Comparison of ENCODE assay signal across 9 cellular contexts in genomic region chr1:79079770-79080169, GRCh38.
DNase-seq lines count a peak whose midpoint lies in the region; ATAC-seq, FAIRE-seq and TF ChIP-seq lines count a peak whose summit lies in the region.
"Had no signal": no experiment of that assay in that cellular context is flagged by ENCODE, and none has a peak within 500 bp of the region (broad histone marks: within the 10 kb centered on the region; RNA-seq: fewer than 3 reads in every experiment).

No MANE protein-coding gene starts in this region.

- no peak overlapping the region for H2AFZ ChIP-seq in HepG2 (ENCODE audit: low read length)

- H3K9ac ChIP-seq in liver (ENCODE audit: low read depth in 1 of 2, low read length in 2 of 2) (no peak overlapping the region), HepG2 (ENCODE audit: insufficient read depth, low read depth, low read length) (no peak overlapping the region)

- H3K9me3 Mint-ChIP-seq in activated naive CD4-positive, alpha-beta T cell treated with anti-CD3 and anti-CD28 coated beads, Interleukin-2, amount 10 ng/mL, durations not matched to agents 7 days and 5 days: no peaks in the 10 kb centered on the region

- H3K79me2 ChIP-seq in HepG2 (ENCODE audit: insufficient read depth, low read length): no peaks in the 10 kb centered on the region

- no peaks in the 10 kb centered on the region for H3K4me1 Mint-ChIP-seq in activated naive CD4-positive, alpha-beta T cell treated with anti-CD3 and anti-CD28 coated beads, Interleukin-2, amount 10 ng/mL, durations not matched to agents 7 days and 5 days
- H3K4me1 Mint-ChIP-seq: CD4-positive, CD25-positive, alpha-beta regulatory T cell had no signal

- H3K9me3 ChIP-seq in liver (ENCODE audit: control insufficient read depth in 4 of 4, low read length in 3 of 4) (no peaks in the 10 kb centered on the region), HepG2 (ENCODE audit: low read length) (peaks cover 70% of the 10 kb centered on the region), right cardiac atrium (ENCODE audit: control insufficient read depth, low read length) (no peaks in the 10 kb centered on the region)

- H3K4me1 ChIP-seq in liver (ENCODE audit: control insufficient read depth in 4 of 4, insufficient read depth in 4 of 4, low read length in 3 of 4): no peaks in the 10 kb centered on the region
- no peaks in the 10 kb centered on the region for H3K4me1 ChIP-seq in HepG2 (ENCODE audit: insufficient read depth, low read length)
- H3K4me1 ChIP-seq in right cardiac atrium (ENCODE audit: control insufficient read depth, insufficient read depth, low read length): no peaks in the 10 kb centered on the region

- H4K20me1 ChIP-seq in HepG2 (ENCODE audit: insufficient read depth, low read length): no peaks in the 10 kb centered on the region

- H3K27me3 ChIP-seq in liver (ENCODE audit: control insufficient read depth in 4 of 4, insufficient read depth in 4 of 4, low read length in 3 of 4) (no peaks in the 10 kb centered on the region), HepG2 (ENCODE audit: control insufficient read depth in 1 of 2, insufficient read depth in 2 of 2, low read length in 2 of 2) (no peaks in the 10 kb centered on the region), right cardiac atrium (ENCODE audit: control insufficient read depth, insufficient read depth) (no peaks in the 10 kb centered on the region)

- no peak for ATAC-seq in HepG2
- ATAC-seq in right cardiac atrium: peak; percentile 94 to 99
- no peak for ATAC-seq in HG02642 (IDR thresholded peaks at IDR 0.05; ENCODE audit: poor library complexity, unreplicated experiment)
- no peak for ATAC-seq in HG02885 (IDR thresholded peaks at IDR 0.05; ENCODE audit: poor library complexity, unreplicated experiment)

- no peak for TF ChIP-seq POLR2A in HepG2 (IDR thresholded peaks at IDR 0.05; ENCODE audit: insufficient read depth in 1 of 2, low read depth in 2 of 2, low read length in 2 of 2)

- intact Hi-C loops in HepG2 (cut with micrococcal nuclease; ENCODE audit: unreplicated experiment) (no loop called here), right cardiac atrium (cut with DNase I) (no loop called here)

- TF ChIP-seq EP300 in HepG2 (IDR thresholded peaks at IDR 0.05; ENCODE audit: low read depth in 2 of 2, low read length in 2 of 2) (no peak), HepG2 (CRISPR knock-in tag; IDR thresholded peaks at IDR 0.05; ENCODE audit: borderline replicate concordance) (no peak)

- no peak for FAIRE-seq in HepG2 (lab: Jason Lieb, UNC)

- H3K27ac ChIP-seq in liver (ENCODE audit: low read depth in 1 of 2, low read length in 2 of 2) (no peak overlapping the region), HepG2 (ENCODE audit: extremely low read length, insufficient read depth, low read length) (no peak overlapping the region), VCaP (peak overlapping the region; percentile 13; the same call in 1 of the 2 replicates), right cardiac atrium (ENCODE audit: low read length) (peak overlapping the region; percentile 46)

- H3K36me3 ChIP-seq in liver (ENCODE audit: control insufficient read depth in 4 of 4, insufficient read depth in 3 of 4, low read depth in 1 of 4, low read length in 3 of 4) (no peaks in the 10 kb centered on the region), HepG2 (replicated peaks in 1 of 2; ENCODE audit: control insufficient read depth in 1 of 2, insufficient read depth in 2 of 2, low read length in 2 of 2) (no peaks in the 10 kb centered on the region)

- DNase-seq in HepG2 (ENCODE audit: low spot score) (no peak), right cardiac atrium (peak in 2 of 3 donors; percentile 11 to 43), NCI-H1694 (lab: John Stamatoyannopoulos, UW) (no peak)
- no peak for DNase-seq in activated naive CD4-positive, alpha-beta T cell treated with anti-CD3 and anti-CD28 coated beads, Interleukin-2, amount 10 ng/mL, durations not matched to agents 7 days and 5 days
- DNase-seq: CD4-positive, CD25-positive, alpha-beta regulatory T cell had no signal

- BruUV-seq in HepG2 (replicated peaks; lab: Mats Ljungman, UMichigan): no TSS peak

- no peaks in the 10 kb centered on the region for H3K27me3 Mint-ChIP-seq in activated naive CD4-positive, alpha-beta T cell treated with anti-CD3 and anti-CD28 coated beads, Interleukin-2, amount 10 ng/mL, durations not matched to agents 7 days and 5 days
- H3K27me3 Mint-ChIP-seq: CD4-positive, CD25-positive, alpha-beta regulatory T cell had no signal

- peak in 1 of 2 donors; percentile 5 for TF ChIP-seq RAD21 in liver (IDR thresholded peaks at IDR 0.05)
- no peak for TF ChIP-seq RAD21 in HepG2 (CRISPR knock-in tag; IDR thresholded peaks at IDR 0.05)

- H3K36me3 Mint-ChIP-seq in activated naive CD4-positive, alpha-beta T cell treated with anti-CD3 and anti-CD28 coated beads, Interleukin-2, amount 10 ng/mL, durations not matched to agents 7 days and 5 days: no peaks in the 10 kb centered on the region
- H3K36me3 Mint-ChIP-seq: CD4-positive, CD25-positive, alpha-beta regulatory T cell had no signal

- no peak overlapping the region for H3K4me2 ChIP-seq in HepG2 (ENCODE audit: low read depth, low read length)

- CTCF ChIA-PET in HepG2 (lab: Yijun Ruan, JAX; ENCODE audit: low intra/inter-chr PET ratio, low total read pairs): no interaction called here
- CTCF ChIA-PET in activated naive CD4-positive, alpha-beta T cell treated with anti-CD3 and anti-CD28 coated beads, Interleukin-2, amount 10 ng/mL, durations not matched to agents 7 days and 5 days (lab: Charles Lee): no interaction called here

- POLR2A ChIA-PET in HepG2 (lab: Yijun Ruan, JAX): no interaction called here

- H3K4me3 Mint-ChIP-seq in activated naive CD4-positive, alpha-beta T cell treated with anti-CD3 and anti-CD28 coated beads, Interleukin-2, amount 10 ng/mL, durations not matched to agents 7 days and 5 days: no peak overlapping the region
- H3K4me3 Mint-ChIP-seq: CD4-positive, CD25-positive, alpha-beta regulatory T cell had no signal

- H3K4me3 ChIP-seq in liver (ENCODE audit: low read depth in 1 of 3, low read length in 3 of 3) (no peak overlapping the region), HepG2 (replicated peaks in 1 of 3; ENCODE audit: insufficient read depth in 1 of 3, low read depth in 2 of 3, low read length in 3 of 3) (no peak overlapping the region), right cardiac atrium (ENCODE audit: low read length) (no peak overlapping the region)

- in situ Hi-C loops in HepG2 (cut with HindIII; ENCODE audit: extremely low pct_ligation_motif_present, low pct_unique_long_range_greater_than_20kb): no loop called here

- TF ChIP-seq CTCF in liver (IDR thresholded peaks at IDR 0.05; ENCODE audit: low read depth, low read length, missing input control): no peak
- TF ChIP-seq CTCF in HepG2 (CRISPR knock-in tag; IDR thresholded peaks at IDR 0.05): no peak
- no peak for TF ChIP-seq CTCF in VCaP (conservative IDR thresholded peaks at IDR 0.05)

- H3K27ac Mint-ChIP-seq in activated naive CD4-positive, alpha-beta T cell treated with anti-CD3 and anti-CD28 coated beads, Interleukin-2, amount 10 ng/mL, durations not matched to agents 7 days and 5 days: no peak overlapping the region
- H3K27ac Mint-ChIP-seq: CD4-positive, CD25-positive, alpha-beta regulatory T cell had no signal

TF ChIP-seq in liver, 16 proteins besides CTCF, POLR2A, EP300 and RAD21:
- no peak for TF ChIP-seq YY1 (IDR thresholded peaks at IDR 0.05)
- TF ChIP-seq JUND (IDR thresholded peaks at IDR 0.05): peak; percentile 68 to 71

TF ChIP-seq in HepG2, 621 proteins besides CTCF, POLR2A, EP300 and RAD21 (continues in another document):
- no peak for TF ChIP-seq ZNF326 (CRISPR knock-in tag; IDR thresholded peaks at IDR 0.05; ENCODE audit: borderline replicate concordance)
- TF ChIP-seq DNMT1 (CRISPR knock-in tag; IDR thresholded peaks at IDR 0.05): no peak
- TF ChIP-seq ZNF496 (CRISPR knock-in tag; IDR thresholded peaks at IDR 0.05; ENCODE audit: insufficient replicate concordance): no peak
- TF ChIP-seq RERE (CRISPR knock-in tag; IDR thresholded peaks at IDR 0.05; ENCODE audit: low read depth): no peak
- TF ChIP-seq IRX3 (CRISPR knock-in tag; IDR thresholded peaks at IDR 0.05; ENCODE audit: borderline replicate concordance, low read depth): no peak

Comparison
In these comparisons a context has a peak if more than half of its experiments do, and no peak if none do; other contexts are left out.
1. H3K27ac ChIP-seq: peak in VCaP (single experiment) and right cardiac atrium (single experiment); none in liver (0 of 2) and HepG2 (single experiment).
2. ATAC-seq: peak in right cardiac atrium (2 of 2); none in HepG2 (single experiment), HG02642 (single experiment) and HG02885 (single experiment).
3. DNase-seq: peak in right cardiac atrium (2 of 3); none in HepG2 (single experiment), activated naive CD4-positive, alpha-beta T cell treated with anti-CD3 and anti-CD28 coated beads, Interleukin-2, amount 10 ng/mL, durations not matched to agents 7 days and 5 days (single experiment) and NCI-H1694 (single experiment).